ENCODE assay signal across 8 cellular contexts in genomic region chr11:304915-305833, GRCh38. TPM values are rescaled to one million over a fixed set of nuclear protein-coding genes. Genes with fewer than 3 reads are reported as not detected.
DNase-seq lines count a peak whose midpoint lies in the region; ATAC-seq and TF ChIP-seq lines count a peak whose summit lies in the region.

No MANE protein-coding gene starts in this region.

- DNase-seq in NOMO-1 treated with DMSO at 0.1 percent for 48 hours (lab: John Stamatoyannopoulos, UW; ENCODE audit: unreplicated experiment) (peak; percentile 64), NOMO-1 treated with dmso at 0.1 percent for 144 hours (lab: John Stamatoyannopoulos, UW; ENCODE audit: unreplicated experiment) (no peak), M059J (ENCODE audit: low read depth) (peak; percentile 69), esophagus squamous epithelium (lab: John Stamatoyannopoulos, UW) (no peak)
- DNase-seq in activated CD4-positive, alpha-beta T cell treated with anti-CD3 and anti-CD28 coated beads for 1 hour = peak; percentile 53
- peak in 6 of 9 donors; percentile 62 to 76 (median 70) for DNase-seq in naive thymus-derived CD4-positive, alpha-beta T cell

- no peak for TF ChIP-seq POLR2A in esophagus squamous epithelium (IDR thresholded peaks at IDR 0.05)

- H3K27me3 Mint-ChIP-seq in naive thymus-derived CD4-positive, alpha-beta T cell = peaks cover 0 to 9% (median 0%) of the 10 kb centered on the region in 5 donors

- no peaks in the 10 kb centered on the region for H3K9me3 ChIP-seq in esophagus squamous epithelium
- H3K9me3 ChIP-seq in naive thymus-derived CD4-positive, alpha-beta T cell (ENCODE audit: control insufficient read depth in 2 of 3, low read length in 3 of 3) = no peaks in the 10 kb centered on the region

- POLR2A ChIA-PET in naive thymus-derived CD4-positive, alpha-beta T cell (lab: Charles Lee) = interaction anchor here (0.6 to 4.1 kb wide), 18 partner anchors 10 to 144 kb away, joined by 3 to 28 read pairs (median 4); partner anchors contain the start of genes BET1L, IFITM1 and RIC8A

- 30 to 32% methylated on average over 19 of the region's 19 CpGs for WGBS in esophagus squamous epithelium, 2 donors

- peaks cover 0 to 18% (median 0%) of the 10 kb centered on the region in 4 donors for H3K27me3 ChIP-seq in esophagus squamous epithelium
- no peaks in the 10 kb centered on the region for H3K27me3 ChIP-seq in naive thymus-derived CD4-positive, alpha-beta T cell (ENCODE audit: control insufficient read depth in 2 of 2, insufficient read depth in 2 of 2, low read length in 2 of 2)

- H3K4me1 ChIP-seq in esophagus squamous epithelium = peaks cover 10 to 56% (median 27%) of the 10 kb centered on the region in 3 donors
- H3K4me1 ChIP-seq in naive thymus-derived CD4-positive, alpha-beta T cell (ENCODE audit: control insufficient read depth in 2 of 2, insufficient read depth in 2 of 2, low read length in 2 of 2) = peaks cover 21 to 24% of the 10 kb centered on the region in 2 donors

- H3K27ac Mint-ChIP-seq in naive thymus-derived CD4-positive, alpha-beta T cell = peak overlapping the region; percentile 14 to 97 (median 84)

- intact Hi-C loops in esophagus squamous epithelium (cut with DNase I) = loop anchor here (5.0 kb wide), 1 partner anchor 57 kb away; no protein-coding TSS in a partner anchor
- intact Hi-C loops in naive thymus-derived CD4-positive, alpha-beta T cell (cut with micrococcal nuclease) = loop anchor here in 1 of 2 donors (1.0 to 5.0 kb wide), 8 partner anchors 51 to 202 kb away; partner anchors contain the start of genes PSMD13, RNH1 and SIRT3

- TF ChIP-seq CTCF in esophagus squamous epithelium (IDR thresholded peaks at IDR 0.05) = peak; percentile 37 to 84 (median 72)

- CTCF ChIA-PET in naive thymus-derived CD4-positive, alpha-beta T cell (lab: Charles Lee) = interaction anchor here (0.6 to 5.0 kb wide), 22 partner anchors 10 to 277 kb away, joined by 3 to 49 read pairs (median 4); partner anchors contain the start of gene PGGHG

- no peaks in the 10 kb centered on the region for H3K36me3 ChIP-seq in esophagus squamous epithelium
- no peaks in the 10 kb centered on the region for H3K36me3 ChIP-seq in naive thymus-derived CD4-positive, alpha-beta T cell (ENCODE audit: control insufficient read depth in 2 of 3, insufficient read depth in 3 of 3, low read length in 3 of 3)

- H3K36me3 Mint-ChIP-seq in naive thymus-derived CD4-positive, alpha-beta T cell = peaks cover 0 to 21% (median 8%) of the 10 kb centered on the region in 5 donors

- H3K4me1 Mint-ChIP-seq in naive thymus-derived CD4-positive, alpha-beta T cell = peaks cover 29 to 62% (median 48%) of the 10 kb centered on the region in 7 donors

- peak; percentile 44 for ATAC-seq in naive thymus-derived CD4-positive, alpha-beta T cell
- ATAC-seq in HG02571 (IDR thresholded peaks at IDR 0.05; ENCODE audit: unreplicated experiment) = no peak
- no peak for ATAC-seq in HG02678 (IDR thresholded peaks at IDR 0.05; ENCODE audit: unreplicated experiment)

- H3K27ac ChIP-seq in esophagus squamous epithelium = peak overlapping the region in 1 of 4 donors; percentile 93
- peak overlapping the region; percentile 95 for H3K27ac ChIP-seq in naive thymus-derived CD4-positive, alpha-beta T cell (ENCODE audit: low read depth, low read length)

- H3K4me3 ChIP-seq in esophagus squamous epithelium = no peak overlapping the region
- H3K4me3 ChIP-seq in naive thymus-derived CD4-positive, alpha-beta T cell (ENCODE audit: low read length) = no peak overlapping the region

- H3K4me3 Mint-ChIP-seq in naive thymus-derived CD4-positive, alpha-beta T cell = peak overlapping the region in 7 of 10 donors; percentile 0 to 55 (median 47)

- H3K9me3 Mint-ChIP-seq in naive thymus-derived CD4-positive, alpha-beta T cell = no peaks in the 10 kb centered on the region

RNA-seq across cellular contexts. Expression of gene IFITM2, which starts 2.4 kb away (rescaled TPM):
- total RNA-seq in M059J (2014; rRNA removed; shearing (Covaris generic)) = 80.0 and 89.8 TPM in 2 replicates
- total RNA-seq in esophagus squamous epithelium = 10 to 100 TPM; 14.4 to 67.5 (median 50.3) TPM
- 1,000 to 10,000 TPM in 1 of 5 experiments, 100 to 1,000 TPM in 4; 143 to 1,924 (median 528) TPM for total RNA-seq in naive thymus-derived CD4-positive, alpha-beta T cell
- polyA plus RNA-seq in naive thymus-derived CD4-positive, alpha-beta T cell = 1,000 to 10,000 TPM; 2,860 to 3,315 TPM

RNA-seq across cellular contexts. Expression of gene IFITM5, which starts 5.8 kb away (rescaled TPM):
- not detected in 2 replicates for total RNA-seq in M059J (2014; rRNA removed; shearing (Covaris generic))
- not detected for total RNA-seq in esophagus squamous epithelium
- not detected for total RNA-seq in naive thymus-derived CD4-positive, alpha-beta T cell
- polyA plus RNA-seq in naive thymus-derived CD4-positive, alpha-beta T cell = not detected

RNA-seq across cellular contexts. Expression of gene IFITM1, which starts 8.7 kb away (rescaled TPM):
- 1,883 and 3,156 TPM in 2 replicates for total RNA-seq in M059J (2014; rRNA removed; shearing (Covaris generic))
- 100 to 1,000 TPM in 1 of 4 donors, 10 to 100 TPM in 3; 26.3 to 133 (median 60.0) TPM for total RNA-seq in esophagus squamous epithelium
- total RNA-seq in naive thymus-derived CD4-positive, alpha-beta T cell = 100 to 1,000 TPM in 4 of 5 experiments, 10 to 100 TPM in 1; 97.4 to 985 (median 241) TPM
- 1,000 to 10,000 TPM; 1,878 to 2,355 TPM for polyA plus RNA-seq in naive thymus-derived CD4-positive, alpha-beta T cell

RNA-seq across cellular contexts. Expression of gene IFITM3, which starts 15.5 kb away (rescaled TPM):
- total RNA-seq in M059J (2014; rRNA removed; shearing (Covaris generic)) = 821 and 984 TPM in 2 replicates
- 100 to 1,000 TPM in 2 of 4 donors, 10 to 100 TPM in 2; 45.3 to 159 (median 113) TPM for total RNA-seq in esophagus squamous epithelium
- 10 to 100 TPM in 3 of 5 experiments, 1 to 10 TPM in 2; 6.7 to 43.1 (median 13.2) TPM for total RNA-seq in naive thymus-derived CD4-positive, alpha-beta T cell
- 100 to 1,000 TPM in 1 of 2 donors, 1 to 10 TPM in 1; 5.1 to 194 TPM for polyA plus RNA-seq in naive thymus-derived CD4-positive, alpha-beta T cell

RNA-seq across cellular contexts. Expression of gene PGGHG, which starts 16.2 kb away (rescaled TPM):
- 5.2 and 8.5 TPM in 2 replicates for total RNA-seq in M059J (2014; rRNA removed; shearing (Covaris generic))
- total RNA-seq in esophagus squamous epithelium = 10 to 100 TPM in 1 of 4 donors, 1 to 10 TPM in 3; 5.3 to 15.3 (median 5.9) TPM
- total RNA-seq in naive thymus-derived CD4-positive, alpha-beta T cell = 100 to 1,000 TPM; 325 to 656 (median 348) TPM
- 10 to 100 TPM in 1 of 2 donors, 1 to 10 TPM in 1; 5.1 to 11.7 TPM for polyA plus RNA-seq in naive thymus-derived CD4-positive, alpha-beta T cell

Comparison
In these comparisons a context has a peak if more than half of its experiments do, and no peak if none do; other contexts are left out.
1. DNase-seq: peak in NOMO-1 treated with DMSO at 0.1 percent for 48 hours (single experiment), M059J (single experiment), activated CD4-positive, alpha-beta T cell treated with anti-CD3 and anti-CD28 coated beads for 1 hour (single experiment) and naive thymus-derived CD4-positive, alpha-beta T cell (6 of 9); none in NOMO-1 treated with dmso at 0.1 percent for 144 hours (single experiment) and esophagus squamous epithelium (single experiment).